In the genomic region with DNA sequence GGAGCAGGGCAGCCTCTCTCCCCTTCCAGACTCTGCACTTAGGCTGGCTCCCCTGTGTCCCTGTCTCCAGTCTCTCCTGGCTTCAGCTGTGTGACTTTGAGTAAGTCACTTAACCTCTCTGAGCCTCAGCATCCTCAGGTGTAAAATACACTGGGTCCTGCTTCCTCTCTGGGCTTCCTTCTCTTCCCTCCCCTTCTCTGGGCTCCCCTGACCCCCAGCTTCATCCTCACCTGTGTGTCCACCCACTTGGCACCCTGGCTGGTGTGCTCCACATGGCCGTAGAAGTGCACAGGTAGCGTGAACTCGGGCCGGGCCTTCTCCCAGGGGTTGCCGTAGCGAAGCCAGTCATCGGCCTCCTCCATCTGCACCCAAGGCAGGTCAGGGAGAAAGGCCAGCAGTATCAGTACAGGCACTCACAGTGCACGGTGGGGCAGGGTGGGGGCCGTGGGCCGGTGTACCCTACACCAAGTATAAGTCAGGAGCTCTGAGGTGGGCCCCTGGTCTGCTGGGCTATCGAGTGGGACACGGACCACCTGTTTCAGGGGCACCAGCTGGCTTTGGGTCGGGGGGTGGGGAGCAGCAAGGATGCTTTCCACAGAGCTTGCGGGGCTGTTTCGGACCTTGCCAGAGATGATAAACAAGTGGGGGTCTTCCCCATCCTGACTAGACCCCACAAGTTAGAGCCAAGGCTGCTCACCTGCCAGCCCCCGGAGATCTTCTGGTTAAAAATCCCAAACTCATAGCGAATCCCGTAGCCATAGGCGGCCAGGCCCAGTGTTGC, we compare ENCODE assay signal across 19 cellular contexts. TPM values are rescaled to one million over a fixed set of nuclear protein-coding genes. Genes with fewer than 3 reads are reported as not detected.
DNase-seq lines count a peak whose midpoint lies in the region; ATAC-seq and TF ChIP-seq lines count a peak whose summit lies in the region.
"Had no signal": no experiment of that assay in that cellular context is flagged by ENCODE, and none has a peak within 500 bp of the region (broad histone marks: within the 10 kb centered on the region; RNA-seq: fewer than 3 reads in every experiment).

No MANE protein-coding gene starts in this region.

- no peak for TF ChIP-seq RAD21 in SK-N-SH (IDR thresholded peaks at IDR 0.05; ENCODE audit: low read length)

- H3K36me3 ChIP-seq in SK-N-SH (replicated peaks in 1 of 2; ENCODE audit: control insufficient read depth in 1 of 2, insufficient read depth in 2 of 2, low read length in 1 of 2): peaks cover 4 to 5% of the 10 kb centered on the region in 2 experiments
- peaks cover 3% of the 10 kb centered on the region for H3K36me3 ChIP-seq in H7 (replicated peaks; ENCODE audit: control insufficient read depth, insufficient read depth, low read length)
- H3K36me3 ChIP-seq in esophagus muscularis mucosa: peaks cover 0 to 29% (median 22%) of the 10 kb centered on the region in 4 donors
- H3K36me3 ChIP-seq in trophoblast cell (ENCODE audit: control insufficient read depth in 1 of 2, insufficient read depth in 2 of 2, low read length in 2 of 2): peaks cover 4 to 7% of the 10 kb centered on the region in 2 experiments
- H3K36me3 ChIP-seq: ovary had no signal

- H2BK12ac ChIP-seq in trophoblast cell (ENCODE audit: low read length): no peak overlapping the region

- no peak overlapping the region for H2AK5ac ChIP-seq in trophoblast cell (ENCODE audit: low read length)

- no peak overlapping the region for H2AFZ ChIP-seq in SK-N-SH (ENCODE audit: low read depth)
- no peak overlapping the region for H2AFZ ChIP-seq in trophoblast cell (ENCODE audit: insufficient read depth, low read length, poor library complexity)

- peaks cover 3% of the 10 kb centered on the region for H4K20me1 ChIP-seq in SK-N-SH (ENCODE audit: insufficient read depth)

- no peaks in the 10 kb centered on the region for H3K79me1 ChIP-seq in trophoblast cell (ENCODE audit: low read length)

- TF ChIP-seq POLR2A in esophagus muscularis mucosa (IDR thresholded peaks at IDR 0.05; ENCODE audit: low read depth): no peak

- H3F3A ChIP-seq in SK-N-SH (replicated peaks; ENCODE audit: insufficient read depth): peaks cover 24% of the 10 kb centered on the region

- intact Hi-C loops in esophagus muscularis mucosa (cut with DNase I): no loop called here

- no peak overlapping the region for H3K18ac ChIP-seq in trophoblast cell (ENCODE audit: low read length)

- no peak overlapping the region for H4K8ac ChIP-seq in trophoblast cell (ENCODE audit: low read depth, low read length)

- CTCF ChIA-PET in SK-N-SH (lab: Yijun Ruan, JAX): interaction anchor here (0.6 to 2.3 kb wide), 6 partner anchors 8 to 69 kb away, joined by 3 to 9 read pairs (median 5); no protein-coding TSS in a partner anchor

- H3K23ac ChIP-seq in trophoblast cell (ENCODE audit: low read length): no peak overlapping the region

- H3K4me2 ChIP-seq in SK-N-SH: no peak overlapping the region
- H3K4me2 ChIP-seq in trophoblast cell (ENCODE audit: low read length): no peak overlapping the region

- TF ChIP-seq EP300 in SK-N-SH (IDR thresholded peaks at IDR 0.05; ENCODE audit: borderline replicate concordance in 1 of 2, low read depth in 1 of 2, low read length in 1 of 2) (no peak), esophagus muscularis mucosa (IDR thresholded peaks at IDR 0.05) (no peak)

- WGBS in SK-N-SH (ENCODE audit: low lambda C conversion rate): 86% methylated on average over 10 of the region's 19 CpGs
- WGBS in esophagus muscularis mucosa: 83% methylated on average over 18 of the region's 19 CpGs
- WGBS in trophoblast cell (ENCODE audit: extremely low coverage, insufficient coverage, insufficient read length): no CpG with 5 or more reads among the region's 19 CpGs

- H3K9me3 ChIP-seq in SK-N-SH (no peaks in the 10 kb centered on the region), esophagus muscularis mucosa (no peaks in the 10 kb centered on the region), trophoblast cell (ENCODE audit: insufficient read depth, low read depth, low read length) (no peaks in the 10 kb centered on the region)
- H3K9me3 ChIP-seq: BLaER1 treated with 17β-estradiol and CSF1 and Interleukin-3, amounts not matched to agents 10 nM and 100 nM; ovary had no signal

- no peak for TF ChIP-seq CTCF in SK-N-SH (IDR thresholded peaks at IDR 0.05)
- TF ChIP-seq CTCF in esophagus muscularis mucosa (IDR thresholded peaks at IDR 0.05): no peak

- H3K79me2 ChIP-seq in SK-N-SH (ENCODE audit: insufficient read depth) (no peaks in the 10 kb centered on the region), trophoblast cell (ENCODE audit: control insufficient read depth, insufficient read depth, low read length, poor library complexity) (no peaks in the 10 kb centered on the region)

- H4K91ac ChIP-seq in trophoblast cell (ENCODE audit: low read depth, low read length): no peak overlapping the region

- ATAC-seq in SK-N-SH treated with all-trans-retinoic acid at 6 μM for 48 hours (no peak), GM21367 (IDR thresholded peaks at IDR 0.05; ENCODE audit: unreplicated experiment) (no peak)
- ATAC-seq: PC-3 had no signal

- no peak overlapping the region for H3K27ac ChIP-seq in SK-N-SH (ENCODE audit: low read depth in 2 of 2, low read length in 1 of 2)
- H3K27ac ChIP-seq in esophagus muscularis mucosa (replicated peaks in 1 of 4): peak overlapping the region; percentile 86 to 92 (median 88)
- no peak overlapping the region for H3K27ac ChIP-seq in trophoblast cell (ENCODE audit: low read depth, low read length)
- H3K27ac ChIP-seq: 22Rv1; BLaER1 treated with 17β-estradiol and CSF1 and Interleukin-3, amounts not matched to agents 10 nM and 100 nM; ovary; skin epidermis had no signal

- POLR2A ChIA-PET in SK-N-SH (lab: Yijun Ruan, JAX): no interaction called here

- H3K4me3 ChIP-seq in SK-N-SH (ENCODE audit: low read depth in 2 of 2, low read length in 1 of 2) (no peak overlapping the region), H7 (ENCODE audit: insufficient read depth, low read depth, low read length) (no peak overlapping the region), esophagus muscularis mucosa (no peak overlapping the region), trophoblast cell (ENCODE audit: low read depth, low read length) (peak overlapping the region; percentile 35)
- H3K4me3 ChIP-seq: BLaER1 treated with 17β-estradiol and CSF1 and Interleukin-3, amounts not matched to agents 10 nM and 100 nM; ovary; skin epidermis had no signal

- H3K9ac ChIP-seq in SK-N-SH (no peak overlapping the region), trophoblast cell (ENCODE audit: low read length) (no peak overlapping the region)

- H3K27me3 ChIP-seq in SK-N-SH (ENCODE audit: insufficient read depth) (no peaks in the 10 kb centered on the region), H7 (ENCODE audit: control insufficient read depth, insufficient read depth, low read length) (no peaks in the 10 kb centered on the region), esophagus muscularis mucosa (no peaks in the 10 kb centered on the region), trophoblast cell (ENCODE audit: insufficient read depth, low read length) (no peaks in the 10 kb centered on the region)
- H3K27me3 ChIP-seq: BLaER1 treated with 17β-estradiol and CSF1 and Interleukin-3, amounts not matched to agents 10 nM and 100 nM; ovary had no signal

- H2BK5ac ChIP-seq in trophoblast cell (ENCODE audit: low read depth, low read length, poor library complexity): no peak overlapping the region

- no peak overlapping the region for H4K12ac ChIP-seq in trophoblast cell (ENCODE audit: low read depth, low read length)

- H3K9me2 ChIP-seq in SK-N-SH: no peaks in the 10 kb centered on the region

- no peak overlapping the region for H3K4ac ChIP-seq in trophoblast cell (ENCODE audit: low read depth, low read length)

- DNase-seq in SK-N-SH: peak; percentile 29
- DNase-seq in H7: peak; percentile 35
- DNase-seq in esophagus muscularis mucosa (ENCODE audit: extremely low spot score): no peak
- no peak for DNase-seq in trophoblast cell
- no peak for DNase-seq in activated CD4-positive, alpha-beta T cell treated with anti-CD3 and anti-CD28 coated beads for 1 hour
- no peak for DNase-seq in SW 1271 (lab: John Stamatoyannopoulos, UW)
- DNase-seq: activated CD4-positive, alpha-beta T cell treated with anti-CD3 and anti-CD28 coated beads, Interleukin-2, amount 50 U/mL, for 1 hour; activated T-cell treated with anti-CD3 and anti-CD28 coated beads, Interleukin-2, amount 50 U/mL, for 48 hours; HCEC 1CT; Kasumi-1; NCI-H1417; NCI-H774; PC-3 had no signal

- no peak overlapping the region for H3K14ac ChIP-seq in trophoblast cell (ENCODE audit: low read length)

- H2BK120ac ChIP-seq in trophoblast cell (ENCODE audit: insufficient read depth, low read length, poor library complexity): no peak overlapping the region

- H3K4me1 ChIP-seq in SK-N-SH (ENCODE audit: control insufficient read depth in 1 of 2, insufficient read depth in 2 of 2, low read depth in 1 of 2, low read length in 1 of 2): peaks cover under 1 to 12% of the 10 kb centered on the region in 2 experiments; a peak in 2 of 4 replicates
- peaks cover 37 to 54% (median 52%) of the 10 kb centered on the region in 4 donors for H3K4me1 ChIP-seq in esophagus muscularis mucosa
- H3K4me1 ChIP-seq in trophoblast cell (ENCODE audit: control insufficient read depth in 1 of 2, insufficient read depth in 2 of 2, low read length in 2 of 2): peaks cover 12 to 13% of the 10 kb centered on the region in 2 experiments

RNA-seq across cellular contexts. Expression of gene PYGM, which starts 2.0 kb away (rescaled TPM):
- 0.08 TPM in 2 replicates for polyA plus RNA-seq in SK-N-SH (2012; rRNA removed)
- polyA plus RNA-seq in SK-N-SH (2012; cell fraction: cytosol; rRNA removed): 0.03 and 0.05 TPM in 2 replicates
- 0.21 and 0.23 TPM in 2 replicates for polyA plus RNA-seq in SK-N-SH (2012; cell fraction: nucleus; rRNA removed)
- 2.9 and 6.4 TPM in 2 replicates for total RNA-seq in H7 (2014; rRNA removed; shearing (Covaris generic))
- total RNA-seq in esophagus muscularis mucosa: 10 to 100 TPM; 18.4 to 57.2 (median 26.3) TPM
- 0.83 and 0.94 TPM in 2 replicates for polyA plus RNA-seq in trophoblast cell (2013)

RNA-seq across cellular contexts. Expression of gene RASGRP2, which starts 13.8 kb away (rescaled TPM):
- 1.6 and 2.2 TPM in 2 replicates for polyA plus RNA-seq in SK-N-SH (2012; rRNA removed)
- polyA plus RNA-seq in SK-N-SH (2012; cell fraction: cytosol; rRNA removed): 0.50 and 0.92 TPM in 2 replicates
- polyA plus RNA-seq in SK-N-SH (2012; cell fraction: nucleus; rRNA removed): 10.3 and 12.9 TPM in 2 replicates
- 9.2 and 12.3 TPM in 2 replicates for total RNA-seq in H7 (2014; rRNA removed; shearing (Covaris generic))
- total RNA-seq in esophagus muscularis mucosa: 10 to 100 TPM; 32.8 to 72.8 (median 34.9) TPM
- 0.50 and 0.55 TPM in 2 replicates for polyA plus RNA-seq in trophoblast cell (2013)
- total RNA-seq: PC-3 had no signal

RNA-seq across cellular contexts. Expression of gene SF1, which starts 20.6 kb away (rescaled TPM):
- 59.4 and 66.3 TPM in 2 replicates for polyA plus RNA-seq in SK-N-SH (2012; rRNA removed)
- polyA plus RNA-seq in SK-N-SH (2012; cell fraction: cytosol; rRNA removed): 60.8 and 62.6 TPM in 2 replicates
- polyA plus RNA-seq in SK-N-SH (2012; cell fraction: nucleus; rRNA removed): 316 TPM in 2 replicates
- total RNA-seq in H7 (2014; rRNA removed; shearing (Covaris generic)): 66.5 and 80.0 TPM in 2 replicates
- total RNA-seq in esophagus muscularis mucosa: 100 to 1,000 TPM; 199 to 285 (median 234) TPM
- polyA plus RNA-seq in trophoblast cell (2013): 185 and 187 TPM in 2 replicates

RNA-seq across cellular contexts. Expression of gene NRXN2, which starts 34.7 kb away (rescaled TPM):
- 0.15 TPM in 2 replicates for polyA plus RNA-seq in SK-N-SH (2012; rRNA removed)
- 0.09 and 1.4 TPM in 2 replicates for polyA plus RNA-seq in SK-N-SH (2012; cell fraction: cytosol; rRNA removed)
- polyA plus RNA-seq in SK-N-SH (2012; cell fraction: nucleus; rRNA removed): 0.06 and 0.54 TPM in 2 replicates
- total RNA-seq in H7 (2014; rRNA removed; shearing (Covaris generic)): 0.85 and 1.9 TPM in 2 replicates
- 10 to 100 TPM in 1 of 4 donors, 1 to 10 TPM in 3; 2.1 to 12.9 (median 4.3) TPM for total RNA-seq in esophagus muscularis mucosa
- 2.9 and 3.1 TPM in 2 replicates for polyA plus RNA-seq in trophoblast cell (2013)
- total RNA-seq: PC-3 had no signal

RNA-seq across cellular contexts. Expression of gene MAP4K2, which starts 45.3 kb away (rescaled TPM):
- 17.4 and 20.0 TPM in 2 replicates for polyA plus RNA-seq in SK-N-SH (2012; rRNA removed)
- 6.5 and 10.8 TPM in 2 replicates for polyA plus RNA-seq in SK-N-SH (2012; cell fraction: cytosol; rRNA removed)
- polyA plus RNA-seq in SK-N-SH (2012; cell fraction: nucleus; rRNA removed): 52.1 and 63.7 TPM in 2 replicates
- total RNA-seq in H7 (2014; rRNA removed; shearing (Covaris generic)): 24.5 and 29.7 TPM in 2 replicates
- 10 to 100 TPM; 11.1 to 25.0 (median 17.1) TPM for total RNA-seq in esophagus muscularis mucosa
- polyA plus RNA-seq in trophoblast cell (2013): 17.9 and 19.2 TPM in 2 replicates

Comparison
In these comparisons a context has a peak if more than half of its experiments do, and no peak if none do; other contexts are left out.
1. DNase-seq: peak in SK-N-SH (single experiment) and H7 (single experiment); none in esophagus muscularis mucosa (single experiment), trophoblast cell (0 of 2), activated CD4-positive, alpha-beta T cell treated with anti-CD3 and anti-CD28 coated beads for 1 hour (single experiment) and SW 1271 (0 of 2).
2. H3K27ac ChIP-seq: peak in esophagus muscularis mucosa (4 of 4); none in SK-N-SH (0 of 2) and trophoblast cell (single experiment).